ENCODE assay signal across 8 cellular contexts in the genomic region with DNA sequence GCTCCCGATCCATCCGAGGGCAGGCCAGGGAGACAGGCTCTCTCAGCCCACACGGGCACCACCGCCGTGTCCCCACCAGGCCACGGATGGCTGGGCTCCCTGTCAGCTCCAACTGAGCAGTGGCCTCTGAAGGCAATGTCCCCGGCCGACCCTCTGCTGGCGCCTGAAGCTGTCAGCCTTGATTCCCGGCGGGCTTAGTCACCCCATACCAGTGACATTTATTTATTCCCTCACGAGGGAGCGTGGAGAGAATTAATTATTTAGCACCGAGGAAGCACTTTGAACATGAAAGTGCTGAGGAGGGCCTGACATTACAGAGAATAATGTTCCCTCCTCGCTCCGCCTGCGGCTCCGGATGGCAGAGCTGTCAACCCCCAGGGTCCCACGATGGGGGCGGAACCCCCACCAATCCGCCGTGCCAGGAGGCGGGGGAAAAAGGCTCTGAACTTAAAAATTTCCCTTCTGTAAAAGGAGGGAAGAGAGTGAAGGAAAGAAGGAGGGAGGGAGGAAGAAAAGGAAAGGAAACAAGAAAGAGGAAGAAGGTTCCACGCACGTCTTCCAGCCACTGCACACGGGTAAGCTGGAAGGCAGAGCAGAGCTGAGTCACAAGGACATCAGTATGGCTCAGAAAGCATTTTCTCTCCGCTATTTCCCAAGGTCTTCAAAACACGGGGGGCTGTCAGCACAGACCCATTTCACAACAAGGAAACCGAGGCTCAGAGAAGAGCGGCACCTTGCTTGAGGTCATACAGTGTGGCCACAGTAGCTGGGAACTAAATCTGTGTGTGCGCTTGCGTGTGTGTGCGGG.
DNase-seq lines count a peak whose midpoint lies in the region; TF ChIP-seq lines count a peak whose summit lies in the region.

No MANE protein-coding gene starts in this region.

- H2AFZ ChIP-seq in fibroblast of lung (ENCODE audit: low read length), result peak overlapping the region; percentile 36

- intact Hi-C loops in A673 (cut with micrococcal nuclease; ENCODE audit: unreplicated experiment), result no loop called here

- no peaks in the 10 kb centered on the region for H4K20me1 ChIP-seq in fibroblast of lung (ENCODE audit: control insufficient read depth, extremely low read depth, insufficient read depth, low read length)

- peaks cover 63% of the 10 kb centered on the region for H3K4me1 Mint-ChIP-seq in neural crest cell

- CTCF ChIA-PET in A673 (lab: Charles Lee), result interaction anchor here (0.5 kb wide), 1 partner anchor 42 kb away, joined by 6 read pairs; no protein-coding TSS in a partner anchor

- H3K4me1 ChIP-seq in A673 (ENCODE audit: insufficient read depth, low read length, poor library complexity, severe bottlenecking) (peaks cover 16% of the 10 kb centered on the region), fibroblast of lung (ENCODE audit: control insufficient read depth, extremely low read depth, insufficient read depth, low read length) (peaks cover 20% of the 10 kb centered on the region), SJCRH30 (peaks cover 34% of the 10 kb centered on the region)

- no TSS peak for BruUV-seq in A673 (replicated peaks; lab: Mats Ljungman, UMichigan)

- TF ChIP-seq CTCF in A673 (conservative IDR thresholded peaks at IDR 0.05; ENCODE audit: low read depth, low read length), result no peak
- no peak for TF ChIP-seq CTCF in fibroblast of lung (conservative IDR thresholded peaks at IDR 0.05 in 1 of 2, IDR thresholded peaks at IDR 0.05 in 1 of 2; ENCODE audit: low read depth in 1 of 2, low read length in 2 of 2)
- no peak for TF ChIP-seq CTCF in neural crest cell (conservative IDR thresholded peaks at IDR 0.05)

- no peaks in the 10 kb centered on the region for H3K9me3 Mint-ChIP-seq in neural crest cell

- no peaks in the 10 kb centered on the region for H3K79me2 ChIP-seq in fibroblast of lung (ENCODE audit: control insufficient read depth, insufficient read depth, low read length)

- H3K36me3 ChIP-seq in A673 (ENCODE audit: insufficient read depth, low read length, poor library complexity, severe bottlenecking) (no peaks in the 10 kb centered on the region), fibroblast of lung (ENCODE audit: control insufficient read depth, insufficient read depth, low read length) (no peaks in the 10 kb centered on the region), SJCRH30 (no peaks in the 10 kb centered on the region)

- peak overlapping the region; percentile 71 for H3K4me3 Mint-ChIP-seq in neural crest cell

- H3K4me3 ChIP-seq in A673 (ENCODE audit: low read depth, low read length, poor library complexity, severe bottlenecking) (peak overlapping the region; percentile 5), fibroblast of lung (replicated peaks in 1 of 4; ENCODE audit: control extremely low read depth in 1 of 4, insufficient read depth in 1 of 4, low read depth in 3 of 4, low read length in 4 of 4) (peak overlapping the region in 1 of 4 experiments; percentile 25), SJCRH30 (no peak overlapping the region)

- no peaks in the 10 kb centered on the region for H3K36me3 Mint-ChIP-seq in neural crest cell (ENCODE audit: low read depth)

- H3K27ac ChIP-seq in A673 (ENCODE audit: low read depth, low read length, poor library complexity, severe bottlenecking), result peak overlapping the region; percentile 32
- no peak overlapping the region for H3K27ac ChIP-seq in fibroblast of lung (ENCODE audit: insufficient read depth, low read length)
- H3K27ac ChIP-seq in SJCRH30, result no peak overlapping the region

- H3K27ac Mint-ChIP-seq in neural crest cell (ENCODE audit: unreplicated experiment), result no peak overlapping the region

- no peaks in the 10 kb centered on the region for H3K27me3 ChIP-seq in A673 (replicated peaks; ENCODE audit: insufficient read depth, low read depth, low read length, poor library complexity)
- H3K27me3 ChIP-seq in fibroblast of lung (ENCODE audit: control insufficient read depth, insufficient read depth, low read length), result no peaks in the 10 kb centered on the region
- no peaks in the 10 kb centered on the region for H3K27me3 ChIP-seq in SJCRH30

- DNase-seq in A673 (ENCODE audit: low spot score) (peak; percentile 69), NOMO-1 treated with DMSO at 0.1 percent for 48 hours (lab: John Stamatoyannopoulos, UW; ENCODE audit: unreplicated experiment) (peak; percentile 78), fibroblast of lung (ENCODE audit: low read depth in 2 of 2) (peak; percentile 63 to 72), neural crest cell (ENCODE audit: low read depth, low spot score) (no peak), activated T-cell treated with anti-CD3 and anti-CD28 coated beads for 4 hours (no peak), SK-N-DZ (ENCODE audit: low spot score) (no peak), SJCRH30 (no peak)
- no peak for DNase-seq in stimulated activated CD4-positive, alpha-beta T cell treated with anti-CD3 and anti-CD28 coated beads, Interleukin-4, amount 100 ng/mL, for 1 hour

- POLR2A ChIA-PET in A673 (lab: Charles Lee; ENCODE audit: low non-redundant PET), result no interaction called here

- peak overlapping the region; percentile 69 for H3K4me2 ChIP-seq in fibroblast of lung (ENCODE audit: extremely low read depth, insufficient read depth, low read length)

- no peaks in the 10 kb centered on the region for H3K9me3 ChIP-seq in A673 (ENCODE audit: low read depth, low read length, poor library complexity, severe bottlenecking)
- H3K9me3 ChIP-seq in fibroblast of lung (ENCODE audit: control insufficient read depth, insufficient read depth, low read depth, low read length), result no peaks in the 10 kb centered on the region
- H3K9me3 ChIP-seq in SJCRH30 (replicated peaks), result no peaks in the 10 kb centered on the region

- peak overlapping the region; percentile 40 for H3K9ac ChIP-seq in fibroblast of lung (ENCODE audit: insufficient read depth, low read length)

- H3K27me3 Mint-ChIP-seq in neural crest cell (ENCODE audit: low read depth), result peaks cover 39% of the 10 kb centered on the region

Comparison
In these comparisons a context has a peak if more than half of its experiments do, and no peak if none do; other contexts are left out.
1. DNase-seq: peak in A673 (single experiment), NOMO-1 treated with DMSO at 0.1 percent for 48 hours (single experiment) and fibroblast of lung (2 of 2); none in neural crest cell (single experiment), activated T-cell treated with anti-CD3 and anti-CD28 coated beads for 4 hours (single experiment), SK-N-DZ (single experiment), stimulated activated CD4-positive, alpha-beta T cell treated with anti-CD3 and anti-CD28 coated beads, Interleukin-4, amount 100 ng/mL, for 1 hour (single experiment) and SJCRH30 (0 of 2).